ENCODE assay signal across 8 cellular contexts in the genomic region with DNA sequence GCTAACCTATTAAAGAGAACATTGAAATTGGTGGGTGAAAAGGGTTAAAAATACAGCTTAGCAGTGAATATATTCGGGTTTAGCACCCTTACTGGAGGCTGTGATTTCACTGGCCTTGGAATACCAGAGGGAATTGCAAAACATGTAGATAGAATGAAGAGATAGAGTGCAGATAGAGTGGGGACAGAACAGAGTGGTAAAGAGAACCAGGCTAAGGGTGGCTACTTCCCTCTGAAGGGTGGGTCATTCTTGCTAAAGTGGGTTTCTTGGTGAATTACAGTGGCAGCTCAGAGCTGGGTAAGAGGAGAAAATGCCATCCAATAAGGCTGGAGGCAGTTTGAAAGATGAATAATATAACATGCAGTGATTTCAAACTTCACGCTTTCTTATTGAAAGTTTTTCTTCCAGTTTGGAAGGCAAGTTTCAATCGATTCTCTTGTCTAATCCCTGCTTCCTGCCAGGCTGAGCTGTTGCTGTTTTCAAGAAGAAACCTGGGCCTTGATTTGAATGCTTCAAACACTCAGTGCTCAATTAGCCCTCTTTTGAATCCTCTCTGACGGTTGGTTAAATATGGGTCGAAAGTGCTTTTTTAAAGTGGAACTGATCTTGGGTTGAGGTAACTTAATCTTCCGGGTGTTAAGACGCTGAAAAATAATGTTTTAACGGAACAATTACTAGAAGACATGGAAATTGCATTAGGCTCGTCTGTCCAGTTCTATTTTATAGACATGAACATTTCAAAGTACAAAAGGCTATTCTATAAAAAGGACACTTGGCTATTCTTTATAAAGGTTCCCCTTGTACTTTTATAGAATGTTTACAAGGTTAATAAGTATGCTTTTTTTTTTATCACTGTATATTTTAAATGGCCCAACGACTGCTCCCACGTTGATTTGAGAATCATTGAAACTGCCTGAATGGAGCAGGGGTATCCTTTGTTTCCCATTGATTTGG.
A peak's percentile ranks its signal among the peaks of the same experiment; 100 is the strongest.
DNase-seq lines count a peak whose midpoint lies in the region; ATAC-seq and TF ChIP-seq lines count a peak whose summit lies in the region.

No MANE protein-coding gene starts in this region.

- H3K79me2 ChIP-seq in KMS-11 (ENCODE audit: insufficient read depth, low read depth) = no peaks in the 10 kb centered on the region

- H3K4me2 ChIP-seq in KMS-11 = peak overlapping the region; percentile 84

- no peaks in the 10 kb centered on the region for H4K20me1 ChIP-seq in KMS-11 (ENCODE audit: insufficient read depth)

- H3K4me1 ChIP-seq in KMS-11 (ENCODE audit: low read depth, poor library complexity, severe bottlenecking) = peaks cover 65% of the 10 kb centered on the region
- H3K4me1 ChIP-seq in mucosa of descending colon (ENCODE audit: low read depth) = peaks cover 57% of the 10 kb centered on the region

- intact Hi-C loops in mucosa of descending colon (cut with DNase I, micrococcal nuclease) = no loop called here

- TF ChIP-seq CTCF in 22Rv1 (IDR thresholded peaks at IDR 0.05) (no peak), KMS-11 (conservative IDR thresholded peaks at IDR 0.05; ENCODE audit: low read depth, low read length) (no peak), astrocyte of the spinal cord (IDR thresholded peaks at IDR 0.05; ENCODE audit: low read depth, low read length) (no peak), mucosa of descending colon (IDR thresholded peaks at IDR 0.05) (no peak)

- peak overlapping the region; percentile 71; the same call in 1 of the 2 replicates for H2AFZ ChIP-seq in KMS-11 (ENCODE audit: low read depth)

- H3K27me3 ChIP-seq in KMS-11 (ENCODE audit: insufficient read depth, low read depth) = no peaks in the 10 kb centered on the region

- no peak overlapping the region for H3K4me3 ChIP-seq in KMS-11 (IDR thresholded peaks at IDR 0.05; ENCODE audit: insufficient read depth, low read depth, low read length)
- no peak overlapping the region for H3K4me3 ChIP-seq in astrocyte of the spinal cord (ENCODE audit: low read depth, low read length)
- no peak overlapping the region for H3K4me3 ChIP-seq in mucosa of descending colon

- DNase-seq in astrocyte of the spinal cord (ENCODE audit: low read depth, low spot score) (peak; percentile 18), mucosa of descending colon (no peak), SKM-1 treated with dmso at 0.1 percent for 144 hours (lab: John Stamatoyannopoulos, UW; ENCODE audit: unreplicated experiment) (no peak), substantia nigra (lab: John Stamatoyannopoulos, UW) (no peak)

- peak; percentile 24 for TF ChIP-seq POLR2A in GM18951 (IDR thresholded peaks at IDR 0.05; ENCODE audit: extremely low read depth, insufficient read depth, insufficient read length)

- H3K36me3 ChIP-seq in KMS-11 (ENCODE audit: insufficient read depth) (no peaks in the 10 kb centered on the region), mucosa of descending colon (ENCODE audit: low read depth) (no peaks in the 10 kb centered on the region)

- ATAC-seq in mucosa of descending colon = peak; percentile 34
- no peak for ATAC-seq in HG02588 (IDR thresholded peaks at IDR 0.05; ENCODE audit: unreplicated experiment)

- peak overlapping the region; percentile 43; the same call in 1 of the 2 replicates for H3K9ac ChIP-seq in KMS-11

- H3K27ac ChIP-seq in 22Rv1 (peak overlapping the region; percentile 94), KMS-11 (peak overlapping the region; percentile 83), substantia nigra (ENCODE audit: low read depth, low read length, poor library complexity, severe bottlenecking) (no peak overlapping the region)

- in situ Hi-C loops in GM18951 (cut with MboI; ENCODE audit: low sequenced_read_pairs, unreplicated experiment) (loop anchor here (10.0 kb wide), 1 partner anchor 132 kb away; no protein-coding TSS in a partner anchor), astrocyte of the spinal cord (cut with HindIII; ENCODE audit: low sequenced_read_pairs) (no loop called here)

- H3K9me3 ChIP-seq in mucosa of descending colon = no peaks in the 10 kb centered on the region
